8 cellular contexts compared by ENCODE assay signal in genomic region chr22:36860821-36861659, GRCh38. TPM values are rescaled to one million over a fixed set of nuclear protein-coding genes. Genes with fewer than 3 reads are reported as not detected.
A peak's percentile ranks its signal among the peaks of the same experiment; 100 is the strongest.
DNase-seq lines count a peak whose midpoint lies in the region; ATAC-seq and TF ChIP-seq lines count a peak whose summit lies in the region.

Gene NCF4, plus strand, starts transcription at chr22:36861006. Its CDS starts 166 bp downstream, at chr22:36861172.

- H3K4me3 ChIP-seq in DOHH2 (ENCODE audit: low read length) = peak within 1 kb of the TSS; percentile 73

- H4K20me1 ChIP-seq in DOHH2 (ENCODE audit: control insufficient read depth, insufficient read depth, low read depth, low read length) = no peaks in the 10 kb centered on the region

- no peak for TF ChIP-seq CTCF in DOHH2 (IDR thresholded peaks at IDR 0.05; ENCODE audit: low read depth, low read length, poor library complexity, severe bottlenecking)

- DNase-seq in activated T-cell treated with anti-CD3 and anti-CD28 coated beads, Interleukin-2, amount 50 U/mL, for 1 hour = peak; percentile 37
- peak; percentile 61 for DNase-seq in left lobe of liver (ENCODE audit: low spot score)
- peak in 38 of 49 donors; percentile 2 to 76 (median 31) for DNase-seq in substantia nigra (lab: John Stamatoyannopoulos, UW)
- no peak for DNase-seq in activated gamma-delta T cell treated with Interleukin-2 at 50 U/mL for 16 hours
- DNase-seq in COLO829 (ENCODE audit: low spot score) = no peak

- H3K36me3 ChIP-seq in DOHH2 (ENCODE audit: control insufficient read depth, low read length) = peaks cover 22% of the 10 kb centered on the region

- H3K27ac ChIP-seq in DOHH2 (ENCODE audit: low read depth, low read length) (peak within 1 kb of the TSS; percentile 93), substantia nigra (ENCODE audit: low read depth, low read length, poor library complexity, severe bottlenecking) (peak within 1 kb of the TSS; percentile 35)

- peaks cover 75% of the 10 kb centered on the region for H3K4me1 ChIP-seq in DOHH2 (ENCODE audit: control insufficient read depth, low read length)

- peak within 1 kb of the TSS; percentile 89 for H3K4me2 ChIP-seq in DOHH2 (ENCODE audit: low read length)

- H3K9me3 ChIP-seq in DOHH2 (ENCODE audit: control insufficient read depth, insufficient read depth, low read length) = no peaks in the 10 kb centered on the region

- peaks cover 45% of the 10 kb centered on the region for H3F3A ChIP-seq in DOHH2 (ENCODE audit: control insufficient read depth, insufficient read depth)

- no peaks in the 10 kb centered on the region for H3K9me2 ChIP-seq in DOHH2 (replicated peaks; ENCODE audit: control insufficient read depth, low read length)

- peaks cover 17% of the 10 kb centered on the region for H3K79me2 ChIP-seq in DOHH2 (ENCODE audit: control insufficient read depth, low read length)

- ATAC-seq in GM19468 (IDR thresholded peaks at IDR 0.05; ENCODE audit: extremely low read depth, unreplicated experiment) (peak; percentile 60), HG03571 (IDR thresholded peaks at IDR 0.05; ENCODE audit: unreplicated experiment) (peak; percentile 53), left lobe of liver (peak; percentile 17)

- H3K27me3 ChIP-seq in DOHH2 (ENCODE audit: control insufficient read depth, low read length) = no peaks in the 10 kb centered on the region

RNA-seq across cellular contexts. Expression of gene NCF4, which starts in this region (rescaled TPM):
- 2.7 TPM for total RNA-seq in left lobe of liver

Comparison
In these comparisons a context has a peak if more than half of its experiments do, and no peak if none do; other contexts are left out.
1. DNase-seq: peak in activated T-cell treated with anti-CD3 and anti-CD28 coated beads, Interleukin-2, amount 50 U/mL, for 1 hour (single experiment), left lobe of liver (single experiment) and substantia nigra (38 of 49); none in activated gamma-delta T cell treated with Interleukin-2 at 50 U/mL for 16 hours (single experiment) and COLO829 (single experiment).
2. Peak in every context shown above with its lines, with median percentiles within 50 percentile points of each other: ATAC-seq.